Comparison of ENCODE assay signal across 1 cellular context in the genomic region with DNA sequence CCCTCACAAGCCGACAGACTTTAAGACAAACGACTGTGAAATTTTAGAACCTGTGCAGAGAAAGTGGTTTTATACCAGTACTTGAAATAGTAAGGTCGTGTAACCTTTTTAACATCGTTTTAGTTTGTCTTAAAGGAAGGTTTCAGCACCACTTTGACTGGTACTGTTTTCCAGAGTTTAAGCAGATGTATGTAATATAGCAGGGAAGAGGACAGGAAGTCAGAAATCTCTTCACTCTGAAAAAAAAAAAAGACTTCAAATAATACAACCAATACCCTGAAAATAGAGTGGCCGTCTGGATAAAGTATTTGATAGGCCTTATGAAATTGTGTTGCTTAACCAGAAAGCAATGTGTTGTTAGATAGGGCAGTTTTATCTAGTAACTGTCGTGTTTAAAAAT.
TF ChIP-seq lines count a peak whose summit lies in the region.

No MANE protein-coding gene starts in this region.

TF ChIP-seq in SK-N-SH, 30 proteins besides CTCF, POLR2A, EP300 and RAD21 (continued from another document):
- no peak for TF ChIP-seq FOXM1 (IDR thresholded peaks at IDR 0.05; ENCODE audit: low read depth)
TF ChIP-seq in SK-N-SH: peak in this region for 0.
